8 cellular contexts compared by ENCODE assay signal in the genomic region with DNA sequence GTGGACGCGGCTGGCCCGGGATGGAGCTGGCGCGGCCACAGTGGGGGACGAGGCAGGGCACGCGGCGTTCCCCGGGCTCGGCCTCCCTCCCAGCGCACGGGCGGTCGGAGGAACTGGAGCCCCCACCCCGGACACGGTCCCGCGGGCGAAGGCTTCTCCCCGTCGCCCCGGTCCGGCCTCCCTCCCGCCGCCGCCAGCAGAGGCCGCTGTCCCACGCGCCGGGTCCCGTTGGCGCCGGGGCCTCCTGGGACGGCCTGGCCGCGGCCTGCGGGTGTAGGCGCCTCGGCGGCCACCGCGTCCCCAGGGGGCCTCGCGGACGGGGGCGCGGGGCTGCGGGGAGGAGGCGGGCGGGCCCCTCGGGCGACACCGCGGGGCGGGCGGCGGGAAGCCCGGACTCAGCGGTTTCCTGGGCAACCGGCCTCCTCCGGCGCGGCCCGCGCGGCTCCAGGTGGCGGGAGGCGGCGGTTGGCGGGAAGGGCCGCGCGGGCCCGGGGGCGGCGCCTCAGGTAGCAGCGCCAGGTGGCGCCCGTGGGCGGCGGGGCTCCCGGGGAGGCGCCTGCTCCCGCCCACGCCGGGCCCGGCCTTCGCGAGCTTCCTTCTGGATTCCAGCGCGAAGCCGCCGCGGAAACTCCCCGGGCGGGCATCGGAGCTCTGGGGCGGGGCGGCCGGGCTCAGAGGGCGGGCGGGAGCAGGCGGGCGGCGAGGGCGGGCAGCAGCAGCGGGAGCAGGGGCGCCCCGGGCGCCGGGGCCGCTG.
DNase-seq lines count a peak whose midpoint lies in the region; ATAC-seq and TF ChIP-seq lines count a peak whose summit lies in the region.

No MANE protein-coding gene starts in this region.

- H3K4me3 ChIP-seq in choroid plexus epithelial cell (ENCODE audit: low read depth, low read length): peak overlapping the region; percentile 60

- in situ Hi-C loops in GM13977 (cut with MboI; ENCODE audit: low pct_unique_long_range_greater_than_20kb, low sequenced_read_pairs, unreplicated experiment): loop anchor here (25.0 kb wide), 2 partner anchors 184 to 509 kb away; no protein-coding TSS in a partner anchor

- DNase-seq in 8988T (peak; percentile 99), GM13977 (ENCODE audit: low spot score) (peak; percentile 97), NCI-H2029 (lab: John Stamatoyannopoulos, UW) (peak; percentile 63), choroid plexus epithelial cell (ENCODE audit: low read depth) (peak; percentile 65), left kidney (ENCODE audit: low read depth, low spot score) (peak; percentile 92)
- peak; percentile 64 to 83 for DNase-seq in activated CD4-positive, alpha-beta T cell treated with anti-CD3 and anti-CD28 coated beads for 24 hours (ENCODE audit: low read depth in 2 of 2)
- peak; percentile 83 for DNase-seq in stimulated activated CD4-positive, alpha-beta T cell treated with anti-CD3 and anti-CD28 coated beads, Interleukin-2, amount 100 ng/mL, for 4 hours (ENCODE audit: low read depth)

- TF ChIP-seq CTCF in GM13977 (IDR thresholded peaks at IDR 0.05; ENCODE audit: extremely low read depth, insufficient read depth, missing control alignments) (peak; percentile 88), choroid plexus epithelial cell (conservative IDR thresholded peaks at IDR 0.05; ENCODE audit: low read depth, low read length) (peak; percentile 54)

- peak; percentile 63 for ATAC-seq in HG02884 (IDR thresholded peaks at IDR 0.05; ENCODE audit: unreplicated experiment)

Comparison
In these comparisons a context has a peak if more than half of its experiments do, and no peak if none do; other contexts are left out.
1. Peak in every context shown above with its lines: DNase-seq, ATAC-seq and H3K4me3 ChIP-seq.